5 cellular contexts compared by ENCODE assay signal in the genomic region with DNA sequence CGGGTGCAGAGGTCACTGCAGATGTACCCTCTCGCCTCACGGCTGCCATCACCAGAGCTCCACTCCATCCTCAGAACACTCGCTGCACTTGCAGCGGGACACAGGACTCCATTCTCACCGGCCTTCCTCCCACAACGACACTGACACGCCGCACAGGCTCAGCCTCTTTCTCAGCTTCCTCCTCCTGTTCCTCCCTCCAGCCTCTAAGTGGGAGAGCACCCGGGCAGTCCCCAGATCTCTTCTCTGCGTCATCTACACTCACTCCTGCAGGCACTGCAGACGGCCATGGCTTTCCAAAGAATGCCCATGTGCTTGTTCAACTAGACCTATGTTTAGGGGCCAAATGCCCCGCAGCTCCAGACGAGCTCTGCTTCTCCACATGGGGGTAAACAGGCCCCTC. TPM values are rescaled to one million over a fixed set of nuclear protein-coding genes. Genes with fewer than 3 reads are reported as not detected.
A peak's percentile ranks its signal among the peaks of the same experiment; 100 is the strongest.
DNase-seq lines count a peak whose midpoint lies in the region; ATAC-seq, FAIRE-seq and TF ChIP-seq lines count a peak whose summit lies in the region.
"Had no signal": no experiment of that assay in that cellular context is flagged by ENCODE, and none has a peak within 500 bp of the region (broad histone marks: within the 10 kb centered on the region; RNA-seq: fewer than 3 reads in every experiment).

No MANE protein-coding gene starts in this region.

- no peak for TF ChIP-seq POLR2A in K562 (conservative IDR thresholded peaks at IDR 0.05)

- H3K27me3 Mint-ChIP-seq in Caco-2 (ENCODE audit: insufficient read depth, unreplicated experiment) = no peaks in the 10 kb centered on the region

- peaks cover 39% of the 10 kb centered on the region for H4K20me1 ChIP-seq in K562 (replicated peaks; ENCODE audit: control insufficient read depth, insufficient read depth, low read length)

- H3K4me1 ChIP-seq in Caco-2 (no peaks in the 10 kb centered on the region), K562 (replicated peaks in 1 of 2; ENCODE audit: control insufficient read depth in 2 of 2, insufficient read depth in 2 of 2, low read length in 2 of 2) (peaks cover 32 to 72% of the 10 kb centered on the region in 2 experiments)

- H3K9ac ChIP-seq in K562 (ENCODE audit: insufficient read depth in 1 of 2, low read depth in 2 of 2, low read length in 2 of 2) = peak overlapping the region; percentile 16 to 67; a peak in 2 of 4 replicates

- no peak overlapping the region for H3K4me3 Mint-ChIP-seq in Caco-2 (ENCODE audit: unreplicated experiment)

- H3K36me3 Mint-ChIP-seq in Caco-2 (ENCODE audit: insufficient read depth, unreplicated experiment) = peaks cover 90% of the 10 kb centered on the region

- peaks cover 7% of the 10 kb centered on the region for H3K4me1 Mint-ChIP-seq in Caco-2 (ENCODE audit: low read depth, unreplicated experiment)

- POLR2A ChIA-PET in Caco-2 (lab: Charles Lee) (no interaction called here), K562 (lab: Yijun Ruan, JAX) (interaction anchor here (0.6 to 2.0 kb wide), 6 partner anchors 8 to 98 kb away, joined by 3 to 12 read pairs (median 4); no protein-coding TSS in a partner anchor)

- peaks cover 8% of the 10 kb centered on the region for H3K36me3 ChIP-seq in Caco-2 (ENCODE audit: control insufficient read depth, insufficient read depth, low read length)
- H3K36me3 ChIP-seq in K562 (ENCODE audit: control insufficient read depth, insufficient read depth, low read length) = peaks cover 91% of the 10 kb centered on the region
- peaks cover 55% of the 10 kb centered on the region for H3K36me3 ChIP-seq in H7 (replicated peaks; ENCODE audit: control insufficient read depth, insufficient read depth, low read length)

- 48% methylated on average over 14 of the region's 14 CpGs for WGBS in K562 (ENCODE audit: insufficient coverage, low coverage, missing lambda C conversion rate)

- peaks cover 8% of the 10 kb centered on the region for H3K9me1 ChIP-seq in K562 (ENCODE audit: control insufficient read depth, insufficient read depth, low read length)

- no peak for TF ChIP-seq CTCF in Caco-2 (IDR thresholded peaks at IDR 0.05; ENCODE audit: insufficient read depth in 1 of 2, low read depth in 1 of 2, low read length in 1 of 2, severe bottlenecking in 1 of 2, unreplicated experiment in 1 of 2)
- TF ChIP-seq CTCF in K562 (IDR thresholded peaks at IDR 0.05 in 2 of 3, conservative IDR thresholded peaks at IDR 0.05 in 1 of 3; ENCODE audit: insufficient read depth in 2 of 3, low read depth in 1 of 3, low read length in 3 of 3) = no peak

- no peak overlapping the region for H2AFZ ChIP-seq in K562 (ENCODE audit: low read depth, low read length)

- no peak for TF ChIP-seq RAD21 in K562 (CRISPR knock-in tag; conservative IDR thresholded peaks at IDR 0.05 in 1 of 2, IDR thresholded peaks at IDR 0.05 in 1 of 2)

- no peaks in the 10 kb centered on the region for H3K9me3 Mint-ChIP-seq in Caco-2 (ENCODE audit: unreplicated experiment)

- peak overlapping the region; percentile 75; the same call in 2 of the 3 replicates for H3K27ac ChIP-seq in K562 (ENCODE audit: extremely low read depth, low read depth, low read length)

- intact Hi-C loops in Caco-2 (cut with micrococcal nuclease; ENCODE audit: unreplicated experiment) (no loop called here), K562 (cut with micrococcal nuclease) (no loop called here)

- peak overlapping the region; percentile 21 for H3K27ac Mint-ChIP-seq in Caco-2 (ENCODE audit: unreplicated experiment)

- H3K79me2 ChIP-seq in K562 (ENCODE audit: control insufficient read depth, insufficient read depth, low read length) = peaks cover 68% of the 10 kb centered on the region

- in situ Hi-C loops in K562 (cut with MboI) = no loop called here

- ATAC-seq in K562 = peak; percentile 9; the same call in 2 of the 3 replicates

- H3K4me2 ChIP-seq in K562 (ENCODE audit: insufficient read depth, low read length) = peak overlapping the region; percentile 68

- no peak for TF ChIP-seq EP300 in K562 (IDR thresholded peaks at IDR 0.05; ENCODE audit: low read length)

- H3K9me3 ChIP-seq in Caco-2 (no peaks in the 10 kb centered on the region), K562 (replicated peaks; ENCODE audit: control insufficient read depth, insufficient read depth, low read depth, low read length) (no peaks in the 10 kb centered on the region)

- no peak for FAIRE-seq in K562 (lab: Jason Lieb, UNC)
- FAIRE-seq: G401.6 had no signal

- H3K4me3 ChIP-seq in Caco-2 (ENCODE audit: low read depth, low read length) (no peak overlapping the region), K562 (no peak overlapping the region), H7 (ENCODE audit: insufficient read depth, low read depth, low read length) (no peak overlapping the region)

- BruUV-seq in Caco-2 (replicated peaks; lab: Mats Ljungman, UMichigan) (no TSS peak), K562 (replicated peaks; lab: Mats Ljungman, UMichigan) (no TSS peak)

- DNase-seq in Caco-2 (no peak), K562 (ENCODE audit: extremely low read depth in 1 of 4, low spot score in 3 of 4) (peak in 1 of 4 experiments; percentile 23), H7 (no peak), activated T-cell treated with anti-CD3 and anti-CD28 coated beads for 4 hours (no peak)

- H3K27me3 ChIP-seq in Caco-2 (replicated peaks; ENCODE audit: control insufficient read depth, insufficient read depth, low read length) (no peaks in the 10 kb centered on the region), K562 (ENCODE audit: control insufficient read depth in 2 of 2, insufficient read depth in 2 of 2, low read length in 2 of 2) (no peaks in the 10 kb centered on the region), H7 (ENCODE audit: control insufficient read depth, insufficient read depth, low read length) (no peaks in the 10 kb centered on the region)

- CTCF ChIA-PET in Caco-2 (lab: Charles Lee) = interaction anchor here (0.6 kb wide), 2 partner anchors 14 to 34 kb away, joined by 3 read pairs; no protein-coding TSS in a partner anchor
- CTCF ChIA-PET in K562 (lab: Yijun Ruan, JAX; ENCODE audit: low intra/inter-chr PET ratio) = no interaction called here

RNA-seq across cellular contexts. Expression of a gene that starts 14.3 kb away (rescaled TPM):
- total RNA-seq in Caco-2 (2022) (30.6 and 33.1 TPM in 2 replicates), K562 (2014; rRNA removed) (8.2 and 11.3 TPM in 2 replicates), K562 (2014; rRNA removed; fragmentation: Illumina TruSeq; extraction: Trizol) (4.9 and 5.0 TPM in 2 replicates), K562 (2015; rRNA removed; fragmentation: Illumina TruSeq; extraction: Trizol) (7.3 and 7.6 TPM in 2 replicates), K562 (2021) (11.2 and 14.9 TPM in 2 replicates)
- total RNA-seq in K562 (2011; cell fraction: chromatin; rRNA removed; ENCODE audit: low replicate concordance) = 36.3 and 57.4 TPM in 2 replicates
- 33.4 and 35.1 TPM in 2 replicates for total RNA-seq in K562 (2011; cell fraction: nucleolus; rRNA removed)
- total RNA-seq in K562 (2011; cell fraction: nucleoplasm; rRNA removed) = 38.6 TPM in 2 replicates
- polyA plus RNA-seq in K562 (2011; rRNA removed) (3.7 and 5.4 TPM in 2 replicates), K562 (2014; fragmentation: Illumina TruSeq; extraction: Trizol) (6.5 and 10.2 TPM in 2 replicates), K562 (2014; fragmentation: Nextera tagmentation; extraction: Ambion mirVana) (1 to 10 TPM in 1 of 2 experiments, under 1 TPM in 1; 0.68 to 1.1 TPM), K562 (2014; rRNA removed) (15.2 and 16.1 TPM in 2 replicates)
- 4.9 and 11.1 TPM in 2 replicates for polyA plus RNA-seq in K562 (2011; cell fraction: cytosol; rRNA removed)
- polyA plus RNA-seq in K562 (2011; cell fraction: nucleus; rRNA removed) = 12.2 and 17.7 TPM in 2 replicates
- polyA plus RNA-seq in K562 (2012) = 14.0 and 18.1 TPM in 2 replicates
- 2.7 and 5.2 TPM in 2 replicates for polyA minus RNA-seq in K562 (2011; rRNA and poly(A)+ RNA removed)
- polyA minus RNA-seq in K562 (2011; cell fraction: cytosol; rRNA and poly(A)+ RNA removed) = 3.1 and 6.5 TPM in 2 replicates
- polyA minus RNA-seq in K562 (2011; cell fraction: nucleus; rRNA and poly(A)+ RNA removed) = 4.4 and 7.3 TPM in 2 replicates
- total RNA-seq in H7 (2014; rRNA removed; shearing (Covaris generic)) = 15.8 and 22.4 TPM in 2 replicates

RNA-seq across cellular contexts. Expression of a gene that starts 14.7 kb away (rescaled TPM):
- total RNA-seq in Caco-2 (2022) = 151 and 162 TPM in 2 replicates
- 149 and 335 TPM in 2 replicates for total RNA-seq in K562 (2011; cell fraction: chromatin; rRNA removed; ENCODE audit: low replicate concordance)
- total RNA-seq in K562 (2011; cell fraction: nucleolus; rRNA removed) = 167 and 175 TPM in 2 replicates
- total RNA-seq in K562 (2011; cell fraction: nucleoplasm; rRNA removed) = 137 and 163 TPM in 2 replicates
- 66.9 and 71.0 TPM in 2 replicates for total RNA-seq in K562 (2014; rRNA removed)
- 18.0 and 21.6 TPM in 2 replicates for total RNA-seq in K562 (2014; rRNA removed; fragmentation: Illumina TruSeq; extraction: Trizol)
- 36.9 and 39.2 TPM in 2 replicates for total RNA-seq in K562 (2015; rRNA removed; fragmentation: Illumina TruSeq; extraction: Trizol)
- 79.2 and 82.7 TPM in 2 replicates for total RNA-seq in K562 (2021)
- polyA plus RNA-seq in K562 (2011; rRNA removed) = 42.8 and 60.4 TPM in 2 replicates
- polyA plus RNA-seq in K562 (2011; cell fraction: cytosol; rRNA removed) = 74.0 and 145 TPM in 2 replicates
- 204 and 318 TPM in 2 replicates for polyA plus RNA-seq in K562 (2011; cell fraction: nucleus; rRNA removed)
- 52.1 and 70.7 TPM in 2 replicates for polyA plus RNA-seq in K562 (2012)
- polyA plus RNA-seq in K562 (2014; fragmentation: Illumina TruSeq; extraction: Trizol) = 34.8 and 63.9 TPM in 2 replicates
- 1 to 10 TPM in 1 of 2 experiments, under 1 TPM in 1; 0.62 to 1.7 TPM for polyA plus RNA-seq in K562 (2014; fragmentation: Nextera tagmentation; extraction: Ambion mirVana)
- 81.4 and 83.7 TPM in 2 replicates for polyA plus RNA-seq in K562 (2014; rRNA removed)
- polyA minus RNA-seq in K562 (2011; rRNA and poly(A)+ RNA removed) = 37.1 and 38.4 TPM in 2 replicates
- polyA minus RNA-seq in K562 (2011; cell fraction: cytosol; rRNA and poly(A)+ RNA removed) = 49.1 and 68.4 TPM in 2 replicates
- polyA minus RNA-seq in K562 (2011; cell fraction: nucleus; rRNA and poly(A)+ RNA removed) = 61.9 and 64.6 TPM in 2 replicates
- 169 and 188 TPM in 2 replicates for total RNA-seq in H7 (2014; rRNA removed; shearing (Covaris generic))

RNA-seq across cellular contexts. Expression of a gene that starts 14.7 kb away (rescaled TPM):
- total RNA-seq in Caco-2 (2022) (45.4 and 48.4 TPM in 2 replicates), K562 (2014; rRNA removed) (29.2 and 35.1 TPM in 2 replicates), K562 (2014; rRNA removed; fragmentation: Illumina TruSeq; extraction: Trizol) (9.9 and 15.0 TPM in 2 replicates), K562 (2015; rRNA removed; fragmentation: Illumina TruSeq; extraction: Trizol) (14.9 and 19.0 TPM in 2 replicates), K562 (2021) (57.3 and 60.0 TPM in 2 replicates)
- total RNA-seq in K562 (2011; cell fraction: chromatin; rRNA removed; ENCODE audit: low replicate concordance) = 31.5 and 62.0 TPM in 2 replicates
- 35.2 and 35.7 TPM in 2 replicates for total RNA-seq in K562 (2011; cell fraction: nucleolus; rRNA removed)
- 32.3 and 33.7 TPM in 2 replicates for total RNA-seq in K562 (2011; cell fraction: nucleoplasm; rRNA removed)
- polyA plus RNA-seq in K562 (2011; rRNA removed) (11.0 and 11.1 TPM in 2 replicates), K562 (2014; fragmentation: Illumina TruSeq; extraction: Trizol) (23.8 and 34.1 TPM in 2 replicates), K562 (2014; fragmentation: Nextera tagmentation; extraction: Ambion mirVana) (1 to 10 TPM; 1.8 to 4.9 TPM), K562 (2014; rRNA removed) (21.1 and 22.4 TPM in 2 replicates)
- polyA plus RNA-seq in K562 (2011; cell fraction: cytosol; rRNA removed) = 11.6 and 24.2 TPM in 2 replicates
- polyA plus RNA-seq in K562 (2011; cell fraction: nucleus; rRNA removed) = 22.8 and 41.1 TPM in 2 replicates
- polyA plus RNA-seq in K562 (2012) = 36.8 and 42.8 TPM in 2 replicates
- 10.5 and 13.4 TPM in 2 replicates for polyA minus RNA-seq in K562 (2011; rRNA and poly(A)+ RNA removed)
- polyA minus RNA-seq in K562 (2011; cell fraction: cytosol; rRNA and poly(A)+ RNA removed) = 26.9 and 30.1 TPM in 2 replicates
- 9.0 and 10.6 TPM in 2 replicates for polyA minus RNA-seq in K562 (2011; cell fraction: nucleus; rRNA and poly(A)+ RNA removed)
- 29.4 and 29.5 TPM in 2 replicates for total RNA-seq in H7 (2014; rRNA removed; shearing (Covaris generic))

RNA-seq across cellular contexts. Expression of a gene that starts 56.8 kb away (rescaled TPM):
- total RNA-seq in Caco-2 (2022) (497 and 512 TPM in 2 replicates), K562 (2014; rRNA removed) (257 and 266 TPM in 2 replicates), K562 (2014; rRNA removed; fragmentation: Illumina TruSeq; extraction: Trizol) (77.5 and 94.9 TPM in 2 replicates), K562 (2015; rRNA removed; fragmentation: Illumina TruSeq; extraction: Trizol) (113 and 122 TPM in 2 replicates), K562 (2021) (398 and 417 TPM in 2 replicates)
- 143 and 394 TPM in 2 replicates for total RNA-seq in K562 (2011; cell fraction: chromatin; rRNA removed; ENCODE audit: low replicate concordance)
- total RNA-seq in K562 (2011; cell fraction: nucleolus; rRNA removed) = 510 and 601 TPM in 2 replicates
- 377 and 409 TPM in 2 replicates for total RNA-seq in K562 (2011; cell fraction: nucleoplasm; rRNA removed)
- polyA plus RNA-seq in K562 (2011; rRNA removed) (134 and 227 TPM in 2 replicates), K562 (2014; fragmentation: Illumina TruSeq; extraction: Trizol) (250 and 336 TPM in 2 replicates), K562 (2014; fragmentation: Nextera tagmentation; extraction: Ambion mirVana) (10 to 100 TPM; 31.2 to 42.0 TPM), K562 (2014; rRNA removed) (169 and 256 TPM in 2 replicates)
- 233 and 332 TPM in 2 replicates for polyA plus RNA-seq in K562 (2011; cell fraction: cytosol; rRNA removed)
- polyA plus RNA-seq in K562 (2011; cell fraction: nucleus; rRNA removed) = 141 and 179 TPM in 2 replicates
- polyA plus RNA-seq in K562 (2012) = 221 and 421 TPM in 2 replicates
- 150 and 164 TPM in 2 replicates for polyA minus RNA-seq in K562 (2011; rRNA and poly(A)+ RNA removed)
- polyA minus RNA-seq in K562 (2011; cell fraction: cytosol; rRNA and poly(A)+ RNA removed) = 145 and 162 TPM in 2 replicates
- 58.6 and 64.8 TPM in 2 replicates for polyA minus RNA-seq in K562 (2011; cell fraction: nucleus; rRNA and poly(A)+ RNA removed)
- 156 and 203 TPM in 2 replicates for total RNA-seq in H7 (2014; rRNA removed; shearing (Covaris generic))
